In the genomic region with DNA sequence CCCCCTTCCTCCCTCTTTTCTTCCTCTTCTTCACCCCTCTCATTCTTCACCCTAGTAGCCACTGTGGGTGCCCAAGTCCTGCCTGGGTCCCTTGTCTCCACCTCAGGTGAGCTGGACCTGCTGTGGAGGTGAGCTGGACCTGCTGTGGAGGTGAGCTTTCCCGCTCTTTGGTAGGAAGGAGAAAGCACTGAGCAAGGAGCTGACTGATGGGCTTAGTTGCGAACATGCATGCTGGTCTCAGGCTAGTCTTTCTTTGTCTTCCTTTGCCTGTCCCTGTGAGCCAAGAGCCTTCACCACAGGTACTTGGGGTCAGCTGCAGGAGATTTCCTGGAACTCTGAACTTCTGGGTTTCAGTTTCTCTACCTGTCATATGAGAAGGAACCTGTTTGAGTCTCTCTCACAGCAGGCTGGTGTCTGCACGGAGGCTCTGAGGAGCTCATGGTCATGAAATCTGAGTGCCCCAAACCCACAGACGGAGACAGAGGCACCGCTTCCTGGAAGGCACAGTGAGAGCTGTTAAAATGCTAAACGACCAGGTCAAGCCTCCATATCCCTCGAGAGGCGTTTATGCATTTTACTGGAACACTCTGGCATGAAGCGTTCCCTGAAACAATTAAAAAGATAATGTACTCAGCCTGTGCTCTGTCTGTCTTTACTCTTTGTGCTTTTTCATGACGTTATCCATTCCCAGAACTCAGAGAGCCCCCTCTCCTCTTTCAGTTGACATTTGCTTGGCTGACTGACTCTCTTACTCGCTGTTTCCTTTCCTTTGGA, we compare ENCODE assay signal across 9 cellular contexts.
DNase-seq lines count a peak whose midpoint lies in the region; FAIRE-seq and TF ChIP-seq lines count a peak whose summit lies in the region.
"Had no signal": no experiment of that assay in that cellular context is flagged by ENCODE, and none has a peak within 500 bp of the region (broad histone marks: within the 10 kb centered on the region; RNA-seq: fewer than 3 reads in every experiment).

No MANE protein-coding gene starts in this region.

- no peaks in the 10 kb centered on the region for H3K27me3 Mint-ChIP-seq in activated naive CD8-positive, alpha-beta T cell

- WGBS in suprapubic skin, result 63% methylated on average over 11 of the region's 11 CpGs

- H3K4me3 Mint-ChIP-seq in activated naive CD8-positive, alpha-beta T cell, result peak overlapping the region; percentile 67

- H3K27ac ChIP-seq in rectal smooth muscle tissue (ENCODE audit: low read depth, low read length) (peak overlapping the region; percentile 37), suprapubic skin (no peak overlapping the region), A673 (ENCODE audit: low read depth, low read length, poor library complexity, severe bottlenecking) (no peak overlapping the region)
- H3K27ac ChIP-seq: tibial nerve had no signal

- H3K9me3 Mint-ChIP-seq in activated naive CD8-positive, alpha-beta T cell (ENCODE audit: low read depth), result no peaks in the 10 kb centered on the region

- H3K9me3 ChIP-seq in suprapubic skin (no peaks in the 10 kb centered on the region), A673 (ENCODE audit: low read depth, low read length, poor library complexity, severe bottlenecking) (no peaks in the 10 kb centered on the region)
- H3K9me3 ChIP-seq: tibial nerve had no signal

- H3K36me3 ChIP-seq in rectal smooth muscle tissue (ENCODE audit: control insufficient read depth, insufficient read depth, low read length) (no peaks in the 10 kb centered on the region), suprapubic skin (no peaks in the 10 kb centered on the region), A673 (ENCODE audit: insufficient read depth, low read length, poor library complexity, severe bottlenecking) (no peaks in the 10 kb centered on the region)
- H3K36me3 ChIP-seq: tibial nerve had no signal

- H3K27ac Mint-ChIP-seq in activated naive CD8-positive, alpha-beta T cell, result peak overlapping the region; percentile 78

- H3K27me3 ChIP-seq in rectal smooth muscle tissue (ENCODE audit: control insufficient read depth, insufficient read depth, low read length) (no peaks in the 10 kb centered on the region), suprapubic skin (no peaks in the 10 kb centered on the region), A673 (replicated peaks; ENCODE audit: insufficient read depth, low read depth, low read length, poor library complexity) (no peaks in the 10 kb centered on the region)
- H3K27me3 ChIP-seq: tibial nerve had no signal

- no peak overlapping the region for H3K9ac ChIP-seq in rectal smooth muscle tissue (ENCODE audit: low read length)

- TF ChIP-seq EP300 in suprapubic skin (IDR thresholded peaks at IDR 0.05), result no peak

- TF ChIP-seq CTCF in suprapubic skin (IDR thresholded peaks at IDR 0.05) (no peak), A673 (conservative IDR thresholded peaks at IDR 0.05; ENCODE audit: low read depth, low read length) (no peak)

- BruUV-seq in A673 (replicated peaks; lab: Mats Ljungman, UMichigan), result no TSS peak

- intact Hi-C loops in A673 (cut with micrococcal nuclease; ENCODE audit: unreplicated experiment), result no loop called here

- peaks cover 32% of the 10 kb centered on the region for H3K4me1 Mint-ChIP-seq in activated naive CD8-positive, alpha-beta T cell (ENCODE audit: low read depth)

- TF ChIP-seq POLR2A in suprapubic skin (IDR thresholded peaks at IDR 0.05), result no peak

- no peak for DNase-seq in GM18507 (ENCODE audit: extremely low spot score, insufficient read length, low read depth)
- DNase-seq in NCI-H187 (lab: John Stamatoyannopoulos, UW), result peak; percentile 57 to 60
- no peak for DNase-seq in suprapubic skin (ENCODE audit: low spot score in 2 of 2)
- no peak for DNase-seq in A673 (ENCODE audit: low spot score)
- no peak for DNase-seq in GM19240 (ENCODE audit: insufficient read length, low spot score)
- no peak for DNase-seq in KG1 (lab: John Stamatoyannopoulos, UW)

- peak; percentile 66 for FAIRE-seq in GM18507 (lab: Jason Lieb, UNC)

- H3K4me1 ChIP-seq in rectal smooth muscle tissue (ENCODE audit: control insufficient read depth, insufficient read depth, low read length), result peaks cover 9% of the 10 kb centered on the region
- peaks cover 20% of the 10 kb centered on the region for H3K4me1 ChIP-seq in suprapubic skin
- H3K4me1 ChIP-seq in A673 (ENCODE audit: insufficient read depth, low read length, poor library complexity, severe bottlenecking), result no peaks in the 10 kb centered on the region

- POLR2A ChIA-PET in A673 (lab: Charles Lee; ENCODE audit: low non-redundant PET), result no interaction called here

- CTCF ChIA-PET in A673 (lab: Charles Lee), result no interaction called here

- H3K36me3 Mint-ChIP-seq in activated naive CD8-positive, alpha-beta T cell, result peaks cover 2% of the 10 kb centered on the region

- H3K4me3 ChIP-seq in rectal smooth muscle tissue (ENCODE audit: low read length), result no peak overlapping the region
- H3K4me3 ChIP-seq in suprapubic skin, result no peak overlapping the region
- H3K4me3 ChIP-seq in A673 (ENCODE audit: low read depth, low read length, poor library complexity, severe bottlenecking), result no peak overlapping the region
- H3K4me3 ChIP-seq: tibial nerve had no signal

Comparison
In these comparisons a context has a peak if more than half of its experiments do, and no peak if none do; other contexts are left out.
1. DNase-seq: peak in NCI-H187 (2 of 2); none in GM18507 (single experiment), suprapubic skin (0 of 2), A673 (single experiment), GM19240 (single experiment) and KG1 (single experiment).